ENCODE assay signal across 1 cellular context in genomic region chr17:77445908-77446535, GRCh38.
A peak's percentile ranks its signal among the peaks of the same experiment; 100 is the strongest.
TF ChIP-seq lines count a peak whose summit lies in the region.

No MANE protein-coding gene starts in this region.

TF ChIP-seq in GM12878, 131 proteins besides CTCF, POLR2A, EP300 and RAD21 (continued from another document):
- TF ChIP-seq PRDM15 (CRISPR knock-in tag; IDR thresholded peaks at IDR 0.05) (no peak), TCF7 (IDR thresholded peaks at IDR 0.05; ENCODE audit: borderline replicate concordance) (no peak), NR2C2 (IDR thresholded peaks at IDR 0.05; ENCODE audit: borderline replicate concordance, control insufficient read depth, insufficient read length, low read depth) (no peak), PKNOX1 (IDR thresholded peaks at IDR 0.05) (no peak), ZNF207 (IDR thresholded peaks at IDR 0.05; ENCODE audit: borderline replicate concordance) (0 out of 2 replicates have a peak, but pooled peaks have one; percentile 1), SMAD5 (IDR thresholded peaks at IDR 0.05; ENCODE audit: low read depth) (no peak), EZH2 (IDR thresholded peaks at IDR 0.05; ENCODE audit: borderline replicate concordance, control insufficient read depth, low read depth, low read length) (no peak), CHD2 (IDR thresholded peaks at IDR 0.05; ENCODE audit: borderline replicate concordance, low read depth, low read length) (no peak), ATF2 (IDR thresholded peaks at IDR 0.05; ENCODE audit: low read length) (no peak), POLR2AphosphoS5 (IDR thresholded peaks at IDR 0.05; ENCODE audit: low read length) (peak; percentile 21; the same call in 1 of the 2 replicates), SPI1 (IDR thresholded peaks at IDR 0.05; ENCODE audit: borderline replicate concordance, insufficient read depth, low read depth, low read length) (peak; percentile 26; the same call in 1 of the 2 replicates), CREM (IDR thresholded peaks at IDR 0.05; ENCODE audit: low read depth) (no peak), FOS (IDR thresholded peaks at IDR 0.05; ENCODE audit: borderline replicate concordance, extremely low read depth, insufficient read length) (no peak), ASH2L (IDR thresholded peaks at IDR 0.05; ENCODE audit: borderline replicate concordance, low read depth) (0 out of 2 replicates have a peak, but pooled peaks have one; percentile 14), KAT2A (conservative IDR thresholded peaks at IDR 0.05; ENCODE audit: control insufficient read depth, low read depth, low read length) (no peak), NFIC (IDR thresholded peaks at IDR 0.05; ENCODE audit: low read depth, low read length) (no peak), SRF (IDR thresholded peaks at IDR 0.05; ENCODE audit: low read depth in 2 of 2, low read length in 2 of 2) (no peak), ZNF274 (IDR thresholded peaks at IDR 0.05; ENCODE audit: insufficient read depth, insufficient read length) (no peak), KDM1A (IDR thresholded peaks at IDR 0.05; ENCODE audit: borderline replicate concordance) (no peak), WRNIP1 (IDR thresholded peaks at IDR 0.05; ENCODE audit: borderline replicate concordance, low read depth, low read length) (0 out of 2 replicates have a peak, but pooled peaks have one; percentile 38), ZBTB4 (CRISPR knock-in tag; IDR thresholded peaks at IDR 0.05) (no peak), RFX5 (IDR thresholded peaks at IDR 0.05; ENCODE audit: low read depth, low read length) (peak; percentile 46; the same call in 1 of the 2 replicates), JUNB (IDR thresholded peaks at IDR 0.05) (no peak), IRF4 (IDR thresholded peaks at IDR 0.05; ENCODE audit: low read depth, low read length) (0 out of 2 replicates have a peak, but pooled peaks have one; percentile 10), CBFB (IDR thresholded peaks at IDR 0.05; ENCODE audit: low read depth) (no peak), PML (IDR thresholded peaks at IDR 0.05; ENCODE audit: low read length) (no peak), HDAC6 (IDR thresholded peaks at IDR 0.05; ENCODE audit: unreplicated experiment) (no peak), BMI1 (IDR thresholded peaks at IDR 0.05; ENCODE audit: borderline replicate concordance) (no peak), PAX8 (IDR thresholded peaks at IDR 0.05) (no peak)
TF ChIP-seq in GM12878: peak in this region for 10.
